Comparison of ENCODE assay signal across 9 cellular contexts in genomic region chr1:64469614-64469976, GRCh38. TPM values are rescaled to one million over a fixed set of nuclear protein-coding genes. Genes with fewer than 3 reads are reported as not detected.
DNase-seq lines count a peak whose midpoint lies in the region; ATAC-seq, FAIRE-seq and TF ChIP-seq lines count a peak whose summit lies in the region.
"Had no signal": no experiment of that assay in that cellular context is flagged by ENCODE, and none has a peak within 500 bp of the region (broad histone marks: within the 10 kb centered on the region; RNA-seq: fewer than 3 reads in every experiment).

No MANE protein-coding gene starts in this region.

- in situ Hi-C loops in HAP-1 (cut with MboI; ENCODE audit: low sequenced_read_pairs) = no loop called here

- H3K4me1 ChIP-seq in ACC112 (ENCODE audit: control insufficient read depth, insufficient read depth, low read length, unreplicated experiment) (peaks cover 5% of the 10 kb centered on the region), HAP-1 (peaks cover 21% of the 10 kb centered on the region), adipocyte (ENCODE audit: control insufficient read depth, insufficient read depth, low read length) (peaks cover 3% of the 10 kb centered on the region), kidney (ENCODE audit: control insufficient read depth in 1 of 2, insufficient read depth in 1 of 2, low read depth in 1 of 2, low read length in 2 of 2) (peaks cover 2 to 7% of the 10 kb centered on the region in 2 donors), thyroid gland (peaks cover 13 to 27% of the 10 kb centered on the region in 2 donors)

- intact Hi-C loops in kidney (cut with DNase I) (no loop called here), thyroid gland (cut with DNase I) (loop anchor here (10.0 kb wide), 1 partner anchor 185 kb away; no protein-coding TSS in a partner anchor)

- TF ChIP-seq CTCF in kidney (IDR thresholded peaks at IDR 0.05; ENCODE audit: borderline replicate concordance, extremely low read depth, insufficient read depth) = no peak
- TF ChIP-seq CTCF in thyroid gland (IDR thresholded peaks at IDR 0.05) = no peak

- H3K27ac ChIP-seq in ACC112 (ENCODE audit: low read depth, low read length) (no peak overlapping the region), kidney (ENCODE audit: low read depth in 2 of 2, low read length in 2 of 2) (peak overlapping the region; percentile 73 to 84), thyroid gland (peak overlapping the region; percentile 70 to 87 (median 82))

- ATAC-seq in HG02981 (IDR thresholded peaks at IDR 0.05; ENCODE audit: unreplicated experiment) = no peak

- 4 to 12% methylated on average over 9 to 18 of the region's 22 CpGs for WGBS in thyroid gland, 2 donors

- H3K27me3 ChIP-seq in ACC112 (ENCODE audit: insufficient read depth, low read length) = peaks cover 20% of the 10 kb centered on the region; the same call in 1 of the 2 replicates
- no peaks in the 10 kb centered on the region for H3K27me3 ChIP-seq in HAP-1 (ENCODE audit: low read depth)
- no peaks in the 10 kb centered on the region for H3K27me3 ChIP-seq in adipocyte (replicated peaks; ENCODE audit: control insufficient read depth, insufficient read depth, low read length)
- H3K27me3 ChIP-seq in thyroid gland = no peaks in the 10 kb centered on the region

- H3K36me3 ChIP-seq in ACC112 (ENCODE audit: insufficient read depth, low read length) (no peaks in the 10 kb centered on the region), HAP-1 (replicated peaks) (no peaks in the 10 kb centered on the region), adipocyte (ENCODE audit: control insufficient read depth, insufficient read depth, low read length, severe bottlenecking) (no peaks in the 10 kb centered on the region), kidney (ENCODE audit: control insufficient read depth in 1 of 2, insufficient read depth in 2 of 2, low read length in 2 of 2) (no peaks in the 10 kb centered on the region), thyroid gland (no peaks in the 10 kb centered on the region)

- DNase-seq in HAP-1 (ENCODE audit: low spot score in 2 of 2) = no peak
- DNase-seq in adipocyte (ENCODE audit: low read depth) = peak; percentile 56
- no peak for DNase-seq in kidney
- DNase-seq in thyroid gland = peak in 1 of 2 donors; percentile 12
- DNase-seq in NCI-H2171 treated with DMSO at 0.1 percent for 48 hours (lab: John Stamatoyannopoulos, UW) = no peak
- no peak for DNase-seq in NCI-H2107 (lab: John Stamatoyannopoulos, UW)

- H3K9me3 ChIP-seq in HAP-1 (no peaks in the 10 kb centered on the region), adipocyte (ENCODE audit: control insufficient read depth, low read length) (no peaks in the 10 kb centered on the region), kidney (ENCODE audit: control insufficient read depth in 1 of 2, low read length in 2 of 2) (no peaks in the 10 kb centered on the region), thyroid gland (no peaks in the 10 kb centered on the region)

- H3K9ac ChIP-seq in adipocyte (ENCODE audit: low read length) (peak overlapping the region; percentile 86), kidney (ENCODE audit: low read length in 2 of 2) (peak overlapping the region; percentile 44 to 62)

- TF ChIP-seq POLR2A in thyroid gland (IDR thresholded peaks at IDR 0.05) = no peak

- H2AFZ ChIP-seq in ACC112 (ENCODE audit: low read length, unreplicated experiment) = peak overlapping the region; percentile 96

- H3K4me3 ChIP-seq in ACC112 (ENCODE audit: low read depth, low read length) (peak overlapping the region; percentile 88), HAP-1 (peak overlapping the region; percentile 53), adipocyte (ENCODE audit: low read length) (peak overlapping the region; percentile 88), kidney (ENCODE audit: low read length in 2 of 2) (peak overlapping the region; percentile 69 to 74), thyroid gland (replicated peaks in 1 of 3) (peak overlapping the region; percentile 69 to 75 (median 73))

- H3K79me2 ChIP-seq in ACC112 (ENCODE audit: control insufficient read depth, insufficient read depth, low read length, unreplicated experiment) = no peaks in the 10 kb centered on the region

- no peak for FAIRE-seq in kidney (lab: Jason Lieb, UNC)
- FAIRE-seq: colon had no signal

RNA-seq across cellular contexts. Expression of gene CACHD1, which starts 0.3 kb away (rescaled TPM):
- total RNA-seq in kidney (8.2 TPM), thyroid gland (10 to 100 TPM; 12.9 to 25.1 (median 17.0) TPM)
- 3.9 TPM for polyA plus RNA-seq in kidney (ENCODE audit: insufficient read depth, low read depth, low replicate concordance)
